16 cellular contexts compared by ENCODE assay signal in the genomic region with DNA sequence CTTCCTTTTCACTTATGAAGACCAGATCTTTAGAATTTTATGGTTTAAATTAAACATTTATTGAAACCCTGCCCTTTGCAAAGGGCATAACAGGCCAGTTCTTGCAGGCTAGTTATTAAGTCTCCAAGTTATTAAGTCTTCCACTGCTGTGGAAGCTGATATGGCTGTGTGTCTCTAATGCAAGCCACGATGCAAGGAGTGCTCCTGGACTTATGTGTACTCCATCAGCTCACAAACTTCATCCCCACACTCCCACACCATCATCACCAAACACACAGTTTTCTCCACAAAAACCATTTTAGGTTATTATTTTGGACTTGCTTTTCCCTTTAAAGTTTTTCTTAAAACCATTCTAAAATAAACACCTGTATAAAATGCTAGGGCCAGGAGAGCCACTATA.
DNase-seq lines count a peak whose midpoint lies in the region; ATAC-seq and TF ChIP-seq lines count a peak whose summit lies in the region.
"Had no signal": no experiment of that assay in that cellular context is flagged by ENCODE, and none has a peak within 500 bp of the region (broad histone marks: within the 10 kb centered on the region; RNA-seq: fewer than 3 reads in every experiment).

No MANE protein-coding gene starts in this region.

- H3K4me3 ChIP-seq in DND-41 (ENCODE audit: low read depth in 1 of 2, low read length in 2 of 2): no peak overlapping the region
- no peak overlapping the region for H3K4me3 ChIP-seq in KMS-11 (IDR thresholded peaks at IDR 0.05; ENCODE audit: insufficient read depth, low read depth, low read length)
- no peak overlapping the region for H3K4me3 ChIP-seq in OCI-LY3 (ENCODE audit: low read length)
- H3K4me3 ChIP-seq in neural progenitor cell: no peak overlapping the region
- no peak overlapping the region for H3K4me3 ChIP-seq in trophoblast cell (ENCODE audit: low read depth, low read length)
- H3K4me3 ChIP-seq: A549 had no signal

- H3K23ac ChIP-seq in trophoblast cell (ENCODE audit: low read length): no peak overlapping the region

- H2BK5ac ChIP-seq in trophoblast cell (ENCODE audit: low read depth, low read length, poor library complexity): no peak overlapping the region

- H3K9me3 ChIP-seq in DND-41 (ENCODE audit: insufficient read depth, low read length, severe bottlenecking): no peaks in the 10 kb centered on the region
- no peaks in the 10 kb centered on the region for H3K9me3 ChIP-seq in OCI-LY3 (ENCODE audit: insufficient read depth, low read length)
- no peaks in the 10 kb centered on the region for H3K9me3 ChIP-seq in neural progenitor cell (ENCODE audit: low read depth)
- no peaks in the 10 kb centered on the region for H3K9me3 ChIP-seq in trophoblast cell (ENCODE audit: insufficient read depth, low read depth, low read length)
- H3K9me3 ChIP-seq: A549, Caco-2 had no signal

- no peak overlapping the region for H4K91ac ChIP-seq in trophoblast cell (ENCODE audit: low read depth, low read length)

- H3K9ac ChIP-seq in DND-41 (ENCODE audit: low read depth, low read length) (no peak overlapping the region), KMS-11 (no peak overlapping the region), OCI-LY3 (ENCODE audit: low read length) (no peak overlapping the region), neural progenitor cell (no peak overlapping the region), trophoblast cell (ENCODE audit: low read length) (no peak overlapping the region)

- H3K36me3 Mint-ChIP-seq in neural progenitor cell: peaks cover 2% of the 10 kb centered on the region

- DNase-seq in DND-41 (no peak), neural progenitor cell (ENCODE audit: low spot score) (no peak), trophoblast cell (no peak)
- DNase-seq in effector CD4-positive, alpha-beta T cell: no peak
- DNase-seq: AML-193; Caco-2; CD4-positive, alpha-beta T cell; GF-D8; GOT3; H7 had no signal

- H2BK12ac ChIP-seq in trophoblast cell (ENCODE audit: low read length): no peak overlapping the region

- peaks cover 22% of the 10 kb centered on the region for H3K4me1 Mint-ChIP-seq in neural progenitor cell

- H2AFZ ChIP-seq in DND-41 (ENCODE audit: low read depth, low read length) (peak overlapping the region; percentile 48; the same call in 1 of the 2 replicates), KMS-11 (ENCODE audit: low read depth) (peak overlapping the region; percentile 47), OCI-LY3 (ENCODE audit: low read depth, low read length) (peak overlapping the region; percentile 38; the same call in 1 of the 2 replicates), neural progenitor cell (replicated peaks) (no peak overlapping the region), trophoblast cell (ENCODE audit: insufficient read depth, low read length, poor library complexity) (no peak overlapping the region)

- H3K4me2 ChIP-seq in DND-41 (ENCODE audit: insufficient read depth, low read length) (peak overlapping the region; percentile 39; the same call in 1 of the 2 replicates), KMS-11 (peak overlapping the region; percentile 16; the same call in 1 of the 2 replicates), OCI-LY3 (ENCODE audit: low read length) (no peak overlapping the region; the same call in 1 of the 2 replicates), neural progenitor cell (no peak overlapping the region), trophoblast cell (ENCODE audit: low read length) (no peak overlapping the region)
- H3K4me2 ChIP-seq: A549 had no signal

- no peak overlapping the region for H3K14ac ChIP-seq in trophoblast cell (ENCODE audit: low read length)

- no peak overlapping the region for H3K27ac ChIP-seq in DND-41 (ENCODE audit: low read length)
- H3K27ac ChIP-seq in KMS-11: no peak overlapping the region
- H3K27ac ChIP-seq in OCI-LY3 (ENCODE audit: low read length): no peak overlapping the region
- H3K27ac ChIP-seq in neural progenitor cell: no peak overlapping the region
- no peak overlapping the region for H3K27ac ChIP-seq in trophoblast cell (ENCODE audit: low read depth, low read length)
- H3K27ac ChIP-seq: 22Rv1, A549, C4-2B had no signal

- H4K12ac ChIP-seq in trophoblast cell (ENCODE audit: low read depth, low read length): no peak overlapping the region

- TF ChIP-seq CTCF in DND-41 (IDR thresholded peaks at IDR 0.05; ENCODE audit: borderline replicate concordance, extremely low read depth, low read length, poor library complexity, severe bottlenecking) (no peak), KMS-11 (conservative IDR thresholded peaks at IDR 0.05; ENCODE audit: low read depth, low read length) (no peak), OCI-LY3 (IDR thresholded peaks at IDR 0.05; ENCODE audit: low read depth, low read length) (no peak), neural progenitor cell (IDR thresholded peaks at IDR 0.05) (no peak)

- WGBS in trophoblast cell (ENCODE audit: extremely low coverage, insufficient coverage, insufficient read length): no CpG with 5 or more reads among the region's 1 CpG

- no peaks in the 10 kb centered on the region for H3K27me3 Mint-ChIP-seq in neural progenitor cell (ENCODE audit: insufficient read depth, low read depth)

- no peak overlapping the region for H3K18ac ChIP-seq in trophoblast cell (ENCODE audit: low read length)

- H4K8ac ChIP-seq in trophoblast cell (ENCODE audit: low read depth, low read length): no peak overlapping the region

- no peak overlapping the region for H2BK120ac ChIP-seq in trophoblast cell (ENCODE audit: insufficient read depth, low read length, poor library complexity)

- no peak overlapping the region for H3K4me3 Mint-ChIP-seq in neural progenitor cell
- H3K4me3 Mint-ChIP-seq: CD4-positive, alpha-beta T cell had no signal

- H3K79me2 ChIP-seq in DND-41 (ENCODE audit: insufficient read depth, low read length) (no peaks in the 10 kb centered on the region), KMS-11 (ENCODE audit: insufficient read depth, low read depth) (no peaks in the 10 kb centered on the region), OCI-LY3 (ENCODE audit: low read length) (no peaks in the 10 kb centered on the region), neural progenitor cell (ENCODE audit: low read depth) (no peaks in the 10 kb centered on the region), trophoblast cell (ENCODE audit: control insufficient read depth, insufficient read depth, low read length, poor library complexity) (no peaks in the 10 kb centered on the region)

- H2AK5ac ChIP-seq in trophoblast cell (ENCODE audit: low read length): no peak overlapping the region

- no peak overlapping the region for H3K4ac ChIP-seq in trophoblast cell (ENCODE audit: low read depth, low read length)

- H3K36me3 ChIP-seq in DND-41 (ENCODE audit: insufficient read depth, low read length) (no peaks in the 10 kb centered on the region), KMS-11 (ENCODE audit: insufficient read depth) (no peaks in the 10 kb centered on the region), OCI-LY3 (replicated peaks; ENCODE audit: low read depth, low read length) (no peaks in the 10 kb centered on the region), neural progenitor cell (no peaks in the 10 kb centered on the region), trophoblast cell (ENCODE audit: control insufficient read depth in 1 of 2, insufficient read depth in 2 of 2, low read length in 2 of 2) (no peaks in the 10 kb centered on the region)

- no peaks in the 10 kb centered on the region for H3K79me1 ChIP-seq in trophoblast cell (ENCODE audit: low read length)

- H3K9me3 Mint-ChIP-seq in neural progenitor cell: no peaks in the 10 kb centered on the region

- no peak for ATAC-seq in DND-41 (ENCODE audit: insufficient read depth, low read depth)
- no peak for ATAC-seq in activated CD4-positive, CD25-positive, alpha-beta regulatory T cell treated with anti-CD3 and anti-CD28 coated beads, Interleukin-2, amount 50 U/mL, for 24 hours
- ATAC-seq: A549 had no signal

- H3K27me3 ChIP-seq in DND-41 (ENCODE audit: insufficient read depth, low read length, poor library complexity): no peaks in the 10 kb centered on the region
- H3K27me3 ChIP-seq in KMS-11 (ENCODE audit: insufficient read depth, low read depth): no peaks in the 10 kb centered on the region
- no peaks in the 10 kb centered on the region for H3K27me3 ChIP-seq in OCI-LY3 (ENCODE audit: low read depth, low read length)
- H3K27me3 ChIP-seq in neural progenitor cell: no peaks in the 10 kb centered on the region
- no peaks in the 10 kb centered on the region for H3K27me3 ChIP-seq in trophoblast cell (ENCODE audit: insufficient read depth, low read length)

- H3F3A ChIP-seq in neural progenitor cell (ENCODE audit: low read depth): peaks cover 20% of the 10 kb centered on the region

- H3K4me1 ChIP-seq in DND-41 (ENCODE audit: insufficient read depth, low read length) (no peaks in the 10 kb centered on the region), KMS-11 (ENCODE audit: low read depth, poor library complexity, severe bottlenecking) (no peaks in the 10 kb centered on the region), OCI-LY3 (ENCODE audit: low read length) (no peaks in the 10 kb centered on the region), neural progenitor cell (peaks cover 34% of the 10 kb centered on the region), trophoblast cell (ENCODE audit: control insufficient read depth in 1 of 2, insufficient read depth in 2 of 2, low read length in 2 of 2) (no peaks in the 10 kb centered on the region)
- H3K4me1 ChIP-seq: A549, Caco-2 had no signal

- peak overlapping the region; percentile 8 for H3K27ac Mint-ChIP-seq in neural progenitor cell
- H3K27ac Mint-ChIP-seq: CD4-positive, alpha-beta T cell had no signal

- no peaks in the 10 kb centered on the region for H4K20me1 ChIP-seq in DND-41 (ENCODE audit: insufficient read depth, low read length)
- H4K20me1 ChIP-seq in KMS-11 (ENCODE audit: insufficient read depth): no peaks in the 10 kb centered on the region
- no peaks in the 10 kb centered on the region for H4K20me1 ChIP-seq in OCI-LY3 (ENCODE audit: insufficient read depth, low read length)
- H4K20me1 ChIP-seq in neural progenitor cell (ENCODE audit: low read depth): no peaks in the 10 kb centered on the region

Comparison
In these comparisons a context has a peak if more than half of its experiments do, and no peak if none do; other contexts are left out.
1. H2AFZ ChIP-seq: peak in DND-41 (single experiment), KMS-11 (single experiment) and OCI-LY3 (single experiment); none in neural progenitor cell (single experiment) and trophoblast cell (single experiment).
2. H3K4me2 ChIP-seq: peak in DND-41 (single experiment) and KMS-11 (single experiment); none in OCI-LY3 (single experiment), neural progenitor cell (single experiment) and trophoblast cell (single experiment).